ENCODE assay signal across 12 cellular contexts in the genomic region with DNA sequence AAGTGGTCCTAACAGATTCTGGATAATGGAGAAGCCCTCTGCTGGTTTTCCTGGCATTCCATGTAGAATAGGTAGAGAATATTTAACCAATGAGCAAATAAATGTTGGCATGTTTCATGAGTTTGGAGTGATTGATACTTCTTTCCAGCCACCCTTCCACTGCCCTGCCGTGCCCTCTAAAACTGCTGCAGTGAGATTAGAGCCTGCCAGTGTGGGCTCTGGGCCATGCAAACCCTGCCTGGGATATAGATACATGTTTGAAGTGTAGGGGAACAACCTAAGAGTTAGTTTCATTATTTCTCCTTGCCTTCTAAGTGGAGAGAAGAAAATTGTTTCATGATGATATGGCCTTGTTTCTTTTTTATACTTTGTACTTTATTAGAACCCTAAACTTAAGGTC.
A peak's percentile ranks its signal among the peaks of the same experiment; 100 is the strongest.
DNase-seq lines count a peak whose midpoint lies in the region; ATAC-seq lines count a peak whose summit lies in the region.
"Had no signal": no experiment of that assay in that cellular context is flagged by ENCODE, and none has a peak within 500 bp of the region (broad histone marks: within the 10 kb centered on the region; RNA-seq: fewer than 3 reads in every experiment).

No MANE protein-coding gene starts in this region.

- no peaks in the 10 kb centered on the region for H3K9me3 Mint-ChIP-seq in activated naive CD4-positive, alpha-beta T cell treated with anti-CD3 and anti-CD28 coated beads, Interleukin-2, amount 50 U/mL, for 24 hours
- H3K9me3 Mint-ChIP-seq in activated naive CD4-positive, alpha-beta T cell treated with anti-CD3 and anti-CD28 coated beads, Interleukin-2, amount 10 ng/mL, durations not matched to agents 7 days and 5 days = no peaks in the 10 kb centered on the region
- no peaks in the 10 kb centered on the region for H3K9me3 Mint-ChIP-seq in stimulated activated effector memory CD8-positive, alpha-beta T cell treated with anti-CD3 and anti-CD28 coated beads, Interleukin-12 subunit alpha, Interleukin-12 subunit beta, amount 100 ng/mL, for 72 hours
- H3K9me3 Mint-ChIP-seq: central memory CD8-positive, alpha-beta T cell had no signal

- DNase-seq in activated naive CD4-positive, alpha-beta T cell treated with anti-CD3 and anti-CD28 coated beads, Interleukin-2, amount 10 ng/mL, durations not matched to agents 7 days and 5 days = no peak
- no peak for DNase-seq in stimulated activated effector memory CD8-positive, alpha-beta T cell treated with anti-CD3 and anti-CD28 coated beads, Interleukin-12 subunit alpha, Interleukin-12 subunit beta, amount 100 ng/mL, for 72 hours (ENCODE audit: low spot score in 2 of 2)
- no peak for DNase-seq in middle frontal gyrus (ENCODE audit: extremely low spot score, low spot score)
- DNase-seq: ACHN; activated CD4-positive, alpha-beta T cell treated with anti-CD3 and anti-CD28 coated beads, Interleukin-2, amount 50 U/mL, for 4 hours; activated gamma-delta T cell treated with Interleukin-2 at 50 U/mL for 16 hours; DMS153; GOT3; NCI-H2227 treated with DMSO at 0.1 percent for 48 hours; T-helper 1 cell had no signal

- ATAC-seq in stimulated activated effector memory CD8-positive, alpha-beta T cell treated with anti-CD3 and anti-CD28 coated beads, Interleukin-12 subunit alpha, Interleukin-12 subunit beta, amount 100 ng/mL, for 72 hours = no peak

- H3K4me1 Mint-ChIP-seq in activated naive CD4-positive, alpha-beta T cell treated with anti-CD3 and anti-CD28 coated beads, Interleukin-2, amount 50 U/mL, for 24 hours = peaks cover 29% of the 10 kb centered on the region
- H3K4me1 Mint-ChIP-seq in activated naive CD4-positive, alpha-beta T cell treated with anti-CD3 and anti-CD28 coated beads, Interleukin-2, amount 10 ng/mL, durations not matched to agents 7 days and 5 days = peaks cover 15% of the 10 kb centered on the region
- H3K4me1 Mint-ChIP-seq in stimulated activated effector memory CD8-positive, alpha-beta T cell treated with anti-CD3 and anti-CD28 coated beads, Interleukin-12 subunit alpha, Interleukin-12 subunit beta, amount 100 ng/mL, for 72 hours = peaks cover 39% of the 10 kb centered on the region

- no peak overlapping the region for H3K4me3 Mint-ChIP-seq in activated naive CD4-positive, alpha-beta T cell treated with anti-CD3 and anti-CD28 coated beads, Interleukin-2, amount 50 U/mL, for 24 hours
- H3K4me3 Mint-ChIP-seq in activated naive CD4-positive, alpha-beta T cell treated with anti-CD3 and anti-CD28 coated beads, Interleukin-2, amount 10 ng/mL, durations not matched to agents 7 days and 5 days = no peak overlapping the region
- H3K4me3 Mint-ChIP-seq in stimulated activated effector memory CD8-positive, alpha-beta T cell treated with anti-CD3 and anti-CD28 coated beads, Interleukin-12 subunit alpha, Interleukin-12 subunit beta, amount 100 ng/mL, for 72 hours = no peak overlapping the region
- H3K4me3 Mint-ChIP-seq: central memory CD8-positive, alpha-beta T cell had no signal

- CTCF ChIA-PET in activated naive CD4-positive, alpha-beta T cell treated with anti-CD3 and anti-CD28 coated beads, Interleukin-2, amount 10 ng/mL, durations not matched to agents 7 days and 5 days (lab: Charles Lee) = interaction anchor here (0.7 to 10.2 kb wide), 2 partner anchors 67 to 210 kb away, joined by 3 to 128 read pairs; no protein-coding TSS in a partner anchor

- H3K36me3 Mint-ChIP-seq in activated naive CD4-positive, alpha-beta T cell treated with anti-CD3 and anti-CD28 coated beads, Interleukin-2, amount 50 U/mL, for 24 hours = peaks cover 9% of the 10 kb centered on the region
- H3K36me3 Mint-ChIP-seq in activated naive CD4-positive, alpha-beta T cell treated with anti-CD3 and anti-CD28 coated beads, Interleukin-2, amount 10 ng/mL, durations not matched to agents 7 days and 5 days = peaks cover 36% of the 10 kb centered on the region
- peaks cover 47% of the 10 kb centered on the region for H3K36me3 Mint-ChIP-seq in stimulated activated effector memory CD8-positive, alpha-beta T cell treated with anti-CD3 and anti-CD28 coated beads, Interleukin-12 subunit alpha, Interleukin-12 subunit beta, amount 100 ng/mL, for 72 hours

- no peaks in the 10 kb centered on the region for H3K27me3 Mint-ChIP-seq in activated naive CD4-positive, alpha-beta T cell treated with anti-CD3 and anti-CD28 coated beads, Interleukin-2, amount 50 U/mL, for 24 hours
- peaks cover 7% of the 10 kb centered on the region for H3K27me3 Mint-ChIP-seq in activated naive CD4-positive, alpha-beta T cell treated with anti-CD3 and anti-CD28 coated beads, Interleukin-2, amount 10 ng/mL, durations not matched to agents 7 days and 5 days
- H3K27me3 Mint-ChIP-seq: central memory CD8-positive, alpha-beta T cell had no signal

- H3K27ac Mint-ChIP-seq in activated naive CD4-positive, alpha-beta T cell treated with anti-CD3 and anti-CD28 coated beads, Interleukin-2, amount 50 U/mL, for 24 hours = peak overlapping the region; percentile 14
- H3K27ac Mint-ChIP-seq in activated naive CD4-positive, alpha-beta T cell treated with anti-CD3 and anti-CD28 coated beads, Interleukin-2, amount 10 ng/mL, durations not matched to agents 7 days and 5 days = no peak overlapping the region
- H3K27ac Mint-ChIP-seq in stimulated activated effector memory CD8-positive, alpha-beta T cell treated with anti-CD3 and anti-CD28 coated beads, Interleukin-12 subunit alpha, Interleukin-12 subunit beta, amount 100 ng/mL, for 72 hours = peak overlapping the region; percentile 39
